ENCODE assay signal across 27 cellular contexts in genomic region chrX:45879512-45879911, GRCh38.
"Had no signal": no experiment of that assay in that cellular context is flagged by ENCODE, and none has a peak within 500 bp of the region (broad histone marks: within the 10 kb centered on the region; RNA-seq: fewer than 3 reads in every experiment).

No MANE protein-coding gene starts in this region.

- H3K27me3 ChIP-seq: stomach, suprapubic skin, testis, thyroid gland, tibial artery, transverse colon, upper lobe of left lung, upper lobe of right lung, uterus, vagina had no signal

- H3K27ac ChIP-seq: stomach, suprapubic skin, testis, thoracic aorta, thyroid gland, tibial artery, tibial nerve, transverse colon, upper lobe of left lung, upper lobe of right lung, uterus, vagina had no signal

- H3K4me3 ChIP-seq: stomach, suprapubic skin, testis, thoracic aorta, thyroid gland, tibial artery, tibial nerve, transverse colon, upper lobe of left lung, upper lobe of right lung, uterus, vagina had no signal

- H3K9me3 ChIP-seq: stomach, suprapubic skin, testis, thoracic aorta, thyroid gland, tibial artery, tibial nerve, transverse colon, upper lobe of left lung, upper lobe of right lung, uterus, vagina had no signal

- FAIRE-seq: urothelium cell line had no signal

- H3K4me1 ChIP-seq: stomach, suprapubic skin, testis, thyroid gland, tibial artery, tibial nerve, transverse colon, upper lobe of left lung, upper lobe of right lung, uterus, vagina had no signal

- DNase-seq: stimulated activated CD4-positive, alpha-beta T cell treated with anti-CD3 and anti-CD28 coated beads, Interleukin-2, amount 100 ng/mL, for 48 hours; stimulated activated CD4-positive, alpha-beta T cell treated with anti-CD3 and anti-CD28 coated beads, Interleukin-4, amount 100 ng/mL, for 1 hour; stimulated activated CD4-positive, alpha-beta T cell treated with anti-CD3 and anti-CD28 coated beads, Interleukin-4, amount 100 ng/mL, for 24 hours; stimulated activated CD4-positive, alpha-beta T cell treated with anti-CD3 and anti-CD28 coated beads, Interleukin-4, amount 100 ng/mL, for 4 hours; stimulated activated CD8-positive, alpha-beta memory T cell treated with anti-CD3 and anti-CD28 coated beads, Interleukin-4, amount 100 ng/mL, for 48 hours; stimulated activated naive B cell treated with anti-CD40 and anti-IgM and Interleukin-4, amounts not matched to agents 10 μg/mL and 1 μg/mL and 100 μg/mL, for 72 hours; stimulated activated naive CD4-positive, alpha-beta T cell; stimulated activated naive CD4-positive, alpha-beta T cell treated with Interleukin-2 at 50 U/mL for 16 hours; stimulated activated naive CD8-positive, alpha-beta T cell treated with anti-CD3 and anti-CD28 coated beads, Interleukin-15, amount 100 ng/mL, for 72 hours; stimulated activated naive CD8-positive, alpha-beta T cell treated with anti-CD3 and anti-CD28 coated beads, Interleukin-15, Interleukin-2, amounts not matched to agents 100 U/mL and 50 U/mL, for 24 hours; stomach; substantia nigra; testis; thyroid gland; tibial artery; transverse colon; trophoblast cell; upper lobe of left lung; upper lobe of right lung; uterus had no signal

- H3K36me3 ChIP-seq: stomach, suprapubic skin, thoracic aorta, thyroid gland, tibial artery, tibial nerve, transverse colon, upper lobe of left lung, upper lobe of right lung, uterus, vagina had no signal

- ATAC-seq: stimulated activated effector memory CD8-positive, alpha-beta T cell treated with anti-CD3 and anti-CD28 coated beads, Interleukin-12 subunit alpha, Interleukin-12 subunit beta, amount 100 ng/mL, for 72 hours; stimulated activated memory B cell treated with anti-CD40 and anti-IgM and Interleukin-4, amounts not matched to agents 10 μg/mL and 1 μg/mL and 100 μg/mL, for 72 hours; stimulated activated naive B cell treated with anti-CD40 and anti-IgM and Interleukin-4, amounts not matched to agents 10 μg/mL and 1 μg/mL and 100 μg/mL, for 72 hours; stimulated activated naive CD8-positive, alpha-beta T cell treated with anti-CD3 and anti-CD28 coated beads, Interleukin-15, amount 100 ng/mL, for 72 hours; stimulated activated naive CD8-positive, alpha-beta T cell treated with anti-CD3 and anti-CD28 coated beads, Interleukin-15, Interleukin-2, amounts not matched to agents 100 U/mL and 50 U/mL, for 24 hours; upper lobe of right lung had no signal
